In genomic region chr10:113880236-113880635, GRCh38 we compare ENCODE assay signal across 20 cellular contexts. TPM values are rescaled to one million over a fixed set of nuclear protein-coding genes. Genes with fewer than 3 reads are reported as not detected.
DNase-seq lines count a peak whose midpoint lies in the region; ATAC-seq, FAIRE-seq and TF ChIP-seq lines count a peak whose summit lies in the region.
"Had no signal": no experiment of that assay in that cellular context is flagged by ENCODE, and none has a peak within 500 bp of the region (broad histone marks: within the 10 kb centered on the region; RNA-seq: fewer than 3 reads in every experiment).

No MANE protein-coding gene starts in this region.

- H3K9me1 ChIP-seq in keratinocyte (ENCODE audit: control insufficient read depth, extremely low read depth, insufficient read depth, low read length), result no peaks in the 10 kb centered on the region

- H3K36me3 ChIP-seq in keratinocyte (ENCODE audit: control insufficient read depth in 2 of 2, extremely low read depth in 1 of 2, insufficient read depth in 2 of 2, low read length in 2 of 2), result peaks cover 0 to 3% of the 10 kb centered on the region in 2 experiments
- peaks cover 0 to 5% (median 3%) of the 10 kb centered on the region in 3 experiments for H3K36me3 ChIP-seq in naive thymus-derived CD4-positive, alpha-beta T cell (ENCODE audit: control insufficient read depth in 2 of 3, insufficient read depth in 3 of 3, low read length in 3 of 3)

- no peaks in the 10 kb centered on the region for H3K9me3 Mint-ChIP-seq in naive thymus-derived CD4-positive, alpha-beta T cell
- H3K9me3 Mint-ChIP-seq: activated naive CD8-positive, alpha-beta T cell treated with anti-CD3 and anti-CD28 coated beads, Interleukin-2, amount 10 ng/mL, durations not matched to agents 7 days and 5 days; central memory CD8-positive, alpha-beta T cell had no signal

- ATAC-seq in HG02610 (IDR thresholded peaks at IDR 0.05; ENCODE audit: unreplicated experiment) (peak; percentile 50), SK-N-SH treated with all-trans-retinoic acid at 6 μM for 48 hours (peak; percentile 40), HG03175 (IDR thresholded peaks at IDR 0.05; ENCODE audit: unreplicated experiment) (no peak)
- ATAC-seq in naive thymus-derived CD4-positive, alpha-beta T cell, result no peak
- ATAC-seq: mucosa of descending colon; stimulated activated naive CD8-positive, alpha-beta T cell treated with anti-CD3 and anti-CD28 coated beads, Interleukin-15, Interleukin-2, amounts not matched to agents 100 U/mL and 50 U/mL, for 24 hours; T-helper 17 cell had no signal

- no peak overlapping the region for H3K4me3 Mint-ChIP-seq in naive thymus-derived CD4-positive, alpha-beta T cell
- H3K4me3 Mint-ChIP-seq: activated naive CD8-positive, alpha-beta T cell treated with anti-CD3 and anti-CD28 coated beads, Interleukin-2, amount 10 ng/mL, durations not matched to agents 7 days and 5 days; B cell; central memory CD8-positive, alpha-beta T cell; T-helper 17 cell had no signal

- H3K27me3 ChIP-seq in keratinocyte (ENCODE audit: control insufficient read depth, extremely low read depth, insufficient read depth, low read length), result no peaks in the 10 kb centered on the region
- no peaks in the 10 kb centered on the region for H3K27me3 ChIP-seq in naive thymus-derived CD4-positive, alpha-beta T cell (ENCODE audit: control insufficient read depth in 2 of 2, insufficient read depth in 2 of 2, low read length in 2 of 2)

- CTCF ChIA-PET in naive thymus-derived CD4-positive, alpha-beta T cell (lab: Charles Lee), result no interaction called here

- peaks cover 2 to 17% (median 10%) of the 10 kb centered on the region in 7 donors for H3K4me1 Mint-ChIP-seq in naive thymus-derived CD4-positive, alpha-beta T cell

- intact Hi-C loops in naive thymus-derived CD4-positive, alpha-beta T cell (cut with micrococcal nuclease), result no loop called here

- peak; percentile 5 for FAIRE-seq in keratinocyte (lab: Jason Lieb, UNC)
- FAIRE-seq: islet of Langerhans had no signal

- H3K4me2 ChIP-seq in keratinocyte (ENCODE audit: control insufficient read depth, extremely low read depth, insufficient read depth, low read depth, low read length), result no peak overlapping the region
- H3K4me2 ChIP-seq: smooth muscle cell had no signal

- no peaks in the 10 kb centered on the region for H3K4me1 ChIP-seq in keratinocyte (ENCODE audit: control insufficient read depth, extremely low read depth, insufficient read depth, low read length)
- no peaks in the 10 kb centered on the region for H3K4me1 ChIP-seq in naive thymus-derived CD4-positive, alpha-beta T cell (ENCODE audit: control insufficient read depth in 2 of 2, insufficient read depth in 2 of 2, low read length in 2 of 2)

- no peak for TF ChIP-seq CTCF in keratinocyte (optimal IDR thresholded peaks at IDR 0.05 in 1 of 3, IDR thresholded peaks at IDR 0.05 in 1 of 3, conservative IDR thresholded peaks at IDR 0.05 in 1 of 3; ENCODE audit: extremely low read depth in 1 of 3, insufficient read depth in 2 of 3, low read length in 3 of 3)

- no peak overlapping the region for H3K4me3 ChIP-seq in keratinocyte (ENCODE audit: control insufficient read depth in 2 of 3, extremely low read depth in 1 of 3, insufficient read depth in 2 of 3, low read depth in 1 of 3, low read length in 3 of 3)
- no peak overlapping the region for H3K4me3 ChIP-seq in naive thymus-derived CD4-positive, alpha-beta T cell (ENCODE audit: low read length)
- H3K4me3 ChIP-seq: mucosa of descending colon, smooth muscle cell had no signal

- no peaks in the 10 kb centered on the region for H3K79me2 ChIP-seq in keratinocyte (ENCODE audit: control insufficient read depth, insufficient read depth, low read length)

- peaks cover 3 to 55% (median 36%) of the 10 kb centered on the region in 5 donors for H3K36me3 Mint-ChIP-seq in naive thymus-derived CD4-positive, alpha-beta T cell

- peak; percentile 54 for DNase-seq in EL
- DNase-seq in keratinocyte (ENCODE audit: low read depth, low spot score), result no peak
- DNase-seq in naive thymus-derived CD4-positive, alpha-beta T cell, result no peak
- DNase-seq in NCI-H69 (lab: John Stamatoyannopoulos, UW), result no peak
- DNase-seq in NCI-H524 treated with DMSO at 0.1 percent for 48 hours (lab: John Stamatoyannopoulos, UW), result no peak
- DNase-seq: activated CD4-positive, alpha-beta T cell treated with anti-CD3 and anti-CD28 coated beads for 4 hours; activated naive CD8-positive, alpha-beta T cell treated with anti-CD3 and anti-CD28 coated beads, Interleukin-2, amount 10 ng/mL, durations not matched to agents 7 days and 5 days; MM.1S; mucosa of descending colon; NCI-H2029 treated with DMSO at 0.1 percent for 48 hours; NCI-H774; stimulated activated naive CD8-positive, alpha-beta T cell treated with anti-CD3 and anti-CD28 coated beads, Interleukin-15, Interleukin-2, amounts not matched to agents 100 U/mL and 50 U/mL, for 24 hours; T-helper 17 cell had no signal

- H4K20me1 ChIP-seq in keratinocyte (ENCODE audit: control insufficient read depth, extremely low read depth, insufficient read depth, low read length), result no peaks in the 10 kb centered on the region

- no peak overlapping the region for H3K27ac Mint-ChIP-seq in naive thymus-derived CD4-positive, alpha-beta T cell
- H3K27ac Mint-ChIP-seq: activated naive CD8-positive, alpha-beta T cell treated with anti-CD3 and anti-CD28 coated beads, Interleukin-2, amount 10 ng/mL, durations not matched to agents 7 days and 5 days; T-helper 17 cell had no signal

- no peaks in the 10 kb centered on the region for H3K9me3 ChIP-seq in keratinocyte (ENCODE audit: control insufficient read depth, low read depth, low read length)
- no peaks in the 10 kb centered on the region for H3K9me3 ChIP-seq in naive thymus-derived CD4-positive, alpha-beta T cell (ENCODE audit: control insufficient read depth in 2 of 3, low read length in 3 of 3)
- H3K9me3 ChIP-seq: mucosa of descending colon had no signal

- POLR2A ChIA-PET in naive thymus-derived CD4-positive, alpha-beta T cell (lab: Charles Lee), result no interaction called here

- H3K9ac ChIP-seq in keratinocyte (ENCODE audit: control insufficient read depth, extremely low read depth, insufficient read depth, low read length), result no peak overlapping the region

- dilution Hi-C loops in keratinocyte (cut with MboI; ENCODE audit: extremely low pct_ligation_motif_present, low sequenced_read_pairs), result no loop called here

- H3K27me3 Mint-ChIP-seq in naive thymus-derived CD4-positive, alpha-beta T cell, result no peaks in the 10 kb centered on the region
- H3K27me3 Mint-ChIP-seq: activated naive CD8-positive, alpha-beta T cell treated with anti-CD3 and anti-CD28 coated beads, Interleukin-2, amount 10 ng/mL, durations not matched to agents 7 days and 5 days; B cell; central memory CD8-positive, alpha-beta T cell; T-helper 17 cell had no signal

- no peak overlapping the region for H2AFZ ChIP-seq in keratinocyte (ENCODE audit: control insufficient read depth, low read length)

- no peak overlapping the region for H3K27ac ChIP-seq in keratinocyte (ENCODE audit: control insufficient read depth, insufficient read depth, low read length)
- H3K27ac ChIP-seq in naive thymus-derived CD4-positive, alpha-beta T cell (ENCODE audit: low read depth, low read length), result no peak overlapping the region

TF ChIP-seq in SK-N-SH treated with all-trans-retinoic acid at 6 μM for 48 hours, 23 proteins besides CTCF, POLR2A, EP300 and RAD21 (continues in another document):
- TF ChIP-seq PATZ1 (CRISPR knock-in tag; IDR thresholded peaks at IDR 0.05; ENCODE audit: borderline replicate concordance), result no peak

RNA-seq across cellular contexts. Expression of gene NHLRC2, which starts 25.8 kb away (rescaled TPM):
- 6.0 to 7.5 TPM (median 6.2 TPM) in 3 replicates for polyA plus RNA-seq in keratinocyte
- polyA plus RNA-seq in keratinocyte (2011; ENCODE audit: low read depth), result 2.8 TPM
- polyA plus RNA-seq in keratinocyte (2011; cell fraction: cytosol; rRNA removed), result 2.5 and 5.1 TPM in 2 replicates
- polyA plus RNA-seq in keratinocyte (2011; cell fraction: nucleus; rRNA removed), result 9.1 and 11.3 TPM in 2 replicates
- polyA plus RNA-seq in keratinocyte (2012; ENCODE audit: low replicate concordance), result 3.0 and 4.9 TPM in 2 replicates
- polyA minus RNA-seq in keratinocyte, result 4.3 to 17.5 TPM (median 15.4 TPM) in 3 replicates
- polyA minus RNA-seq in keratinocyte (2011; cell fraction: cytosol; rRNA and poly(A)+ RNA removed), result 6.7 TPM
- 12.6 and 20.9 TPM in 2 replicates for polyA minus RNA-seq in keratinocyte (2011; cell fraction: nucleus; rRNA and poly(A)+ RNA removed)
- 10 to 100 TPM; 10.3 to 25.9 (median 20.5) TPM for total RNA-seq in naive thymus-derived CD4-positive, alpha-beta T cell
- polyA plus RNA-seq in naive thymus-derived CD4-positive, alpha-beta T cell, result 1 to 10 TPM; 4.2 to 6.9 TPM

RNA-seq across cellular contexts. Expression of gene DCLRE1A, which starts 26.4 kb away (rescaled TPM):
- 4.3 to 6.5 TPM (median 4.8 TPM) in 3 replicates for polyA plus RNA-seq in keratinocyte
- polyA plus RNA-seq in keratinocyte (2011; ENCODE audit: low read depth), result 2.0 TPM
- 2.8 and 6.3 TPM in 2 replicates for polyA plus RNA-seq in keratinocyte (2011; cell fraction: cytosol; rRNA removed)
- polyA plus RNA-seq in keratinocyte (2011; cell fraction: nucleus; rRNA removed), result 4.4 and 5.0 TPM in 2 replicates
- 2.5 and 3.3 TPM in 2 replicates for polyA plus RNA-seq in keratinocyte (2012; ENCODE audit: low replicate concordance)
- polyA minus RNA-seq in keratinocyte, result 1.2 to 6.6 TPM (median 4.0 TPM) in 3 replicates
- 3.3 TPM for polyA minus RNA-seq in keratinocyte (2011; cell fraction: cytosol; rRNA and poly(A)+ RNA removed)
- polyA minus RNA-seq in keratinocyte (2011; cell fraction: nucleus; rRNA and poly(A)+ RNA removed), result 3.1 and 5.8 TPM in 2 replicates
- 10 to 100 TPM in 1 of 5 experiments, 1 to 10 TPM in 4; 1.5 to 12.9 (median 4.3) TPM for total RNA-seq in naive thymus-derived CD4-positive, alpha-beta T cell
- 1 to 10 TPM; 2.1 to 3.8 TPM for polyA plus RNA-seq in naive thymus-derived CD4-positive, alpha-beta T cell

Comparison
In these comparisons a context has a peak if more than half of its experiments do, and no peak if none do; other contexts are left out.
1. ATAC-seq: peak in HG02610 (single experiment) and SK-N-SH treated with all-trans-retinoic acid at 6 μM for 48 hours (single experiment); none in naive thymus-derived CD4-positive, alpha-beta T cell (single experiment) and HG03175 (single experiment).